Comparison of ENCODE assay signal across 15 cellular contexts in the genomic region with DNA sequence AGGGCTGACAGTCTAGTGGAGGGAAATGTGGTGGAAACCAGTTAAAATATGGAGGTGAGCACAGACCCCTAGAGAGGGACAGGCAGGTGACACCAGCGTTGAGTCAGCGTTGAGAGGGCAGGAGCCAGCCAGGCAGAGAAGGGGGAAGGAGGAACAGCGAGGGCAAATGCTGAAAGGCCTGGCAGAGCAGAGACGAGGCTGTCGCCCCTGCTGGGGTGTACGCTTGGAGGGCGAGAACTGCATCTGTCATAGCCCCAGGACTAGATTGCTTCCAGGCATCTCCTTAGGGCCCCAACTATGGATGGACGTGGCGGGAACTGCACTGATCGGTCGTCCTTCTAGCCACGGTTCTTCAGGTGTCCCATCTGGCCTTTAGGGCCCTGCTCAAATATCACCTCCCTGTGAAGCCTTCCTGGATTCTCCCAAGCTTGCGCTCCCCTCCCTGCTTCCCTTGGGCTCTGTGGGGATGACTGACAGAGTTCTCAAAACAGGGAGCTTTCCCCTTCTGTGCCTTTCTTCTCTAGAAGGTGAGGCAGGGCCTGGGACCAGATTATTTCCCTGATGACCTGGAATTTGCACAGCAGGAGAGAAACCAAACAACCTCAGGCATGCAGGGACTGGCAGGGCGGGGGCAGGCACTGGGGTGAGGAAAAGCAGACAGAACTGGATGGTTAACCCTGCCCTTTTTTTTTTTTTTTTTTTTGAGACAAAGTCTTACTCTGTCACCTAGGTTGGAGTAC. TPM values are rescaled to one million over a fixed set of nuclear protein-coding genes. Genes with fewer than 3 reads are reported as not detected.
DNase-seq lines count a peak whose midpoint lies in the region; ATAC-seq, FAIRE-seq and TF ChIP-seq lines count a peak whose summit lies in the region.
"Had no signal": no experiment of that assay in that cellular context is flagged by ENCODE, and none has a peak within 500 bp of the region (broad histone marks: within the 10 kb centered on the region; RNA-seq: fewer than 3 reads in every experiment).

No MANE protein-coding gene starts in this region.

- H2BK120ac ChIP-seq in mesenchymal stem cell (ENCODE audit: low read depth, low read length) = no peak overlapping the region

- H2AFZ ChIP-seq in mesenchymal stem cell (ENCODE audit: low read depth, low read length) (no peak overlapping the region), PC-3 (ENCODE audit: low read length) (no peak overlapping the region)

- H3K4me3 ChIP-seq in BLaER1 treated with 17β-estradiol and CSF1 and Interleukin-3, amounts not matched to agents 10 nM and 100 nM = no peak overlapping the region
- H3K4me3 ChIP-seq in breast epithelium = no peak overlapping the region
- no peak overlapping the region for H3K4me3 ChIP-seq in mesenchymal stem cell (ENCODE audit: insufficient read depth in 1 of 2, low read depth in 1 of 2, low read length in 2 of 2)
- H3K4me3 ChIP-seq in PC-3 (ENCODE audit: low read length) = no peak overlapping the region
- H3K4me3 ChIP-seq in right atrium auricular region = no peak overlapping the region
- H3K4me3 ChIP-seq: mucosa of descending colon, right lobe of liver, upper lobe of right lung had no signal

- H2BK15ac ChIP-seq in mesenchymal stem cell (ENCODE audit: low read depth, poor library complexity, severe bottlenecking) = no peak overlapping the region

- H3K4ac ChIP-seq in mesenchymal stem cell (ENCODE audit: low read depth in 1 of 2, low read length in 2 of 2) = no peak overlapping the region

- H3K18ac ChIP-seq in mesenchymal stem cell (ENCODE audit: low read depth in 1 of 2, low read length in 2 of 2) = no peak overlapping the region

- H3K23ac ChIP-seq in mesenchymal stem cell (ENCODE audit: low read length in 2 of 2) = no peak overlapping the region

- 74% methylated on average over 13 of the region's 14 CpGs for WGBS in mesenchymal stem cell

- peak overlapping the region in 7 of 11 experiments; percentile 4 to 57 (median 27); a peak in 8 of 22 replicates for H3K9ac ChIP-seq in BLaER1 treated with 17β-estradiol and CSF1 and Interleukin-3, amounts not matched to agents 10 nM and 100 nM
- no peak overlapping the region for H3K9ac ChIP-seq in mesenchymal stem cell (ENCODE audit: low read length)
- H3K9ac ChIP-seq in PC-3 (ENCODE audit: low read length) = no peak overlapping the region

- H3K27ac ChIP-seq in BLaER1 treated with 17β-estradiol and CSF1 and Interleukin-3, amounts not matched to agents 10 nM and 100 nM = peak overlapping the region in 5 of 11 experiments; percentile 3 to 52 (median 23); a peak in 7 of 22 replicates
- H3K27ac ChIP-seq in breast epithelium (peak overlapping the region; percentile 79 to 82), mesenchymal stem cell (ENCODE audit: low read length, poor library complexity, severe bottlenecking) (peak overlapping the region; percentile 31), PC-3 (ENCODE audit: low read length) (no peak overlapping the region), right atrium auricular region (no peak overlapping the region)
- H3K27ac ChIP-seq: right lobe of liver, upper lobe of right lung had no signal

- no peak overlapping the region for H3K14ac ChIP-seq in mesenchymal stem cell (ENCODE audit: low read length in 2 of 2)

- peak overlapping the region; percentile 22 to 92 (median 78); a peak in 19 of 22 replicates for H3K4me2 ChIP-seq in BLaER1 treated with 17β-estradiol and CSF1 and Interleukin-3, amounts not matched to agents 10 nM and 100 nM
- peak overlapping the region; percentile 34 for H3K4me2 ChIP-seq in mesenchymal stem cell (ENCODE audit: low read length, poor library complexity, severe bottlenecking)
- no peak overlapping the region for H3K4me2 ChIP-seq in PC-3 (ENCODE audit: low read length)

- H3K4me1 ChIP-seq in BLaER1 treated with 17β-estradiol and CSF1 and Interleukin-3, amounts not matched to agents 10 nM and 100 nM = peaks cover 59 to 90% (median 82%) of the 10 kb centered on the region in 10 experiments
- H3K4me1 ChIP-seq in breast epithelium (no peaks in the 10 kb centered on the region), mesenchymal stem cell (ENCODE audit: control insufficient read depth, insufficient read depth, low read depth, low read length) (peaks cover 66% of the 10 kb centered on the region), PC-3 (ENCODE audit: insufficient read depth, low read length) (no peaks in the 10 kb centered on the region), right atrium auricular region (peaks cover 0 to 33% of the 10 kb centered on the region in 2 donors)
- H3K4me1 ChIP-seq: right lobe of liver, upper lobe of right lung had no signal

- no peak for ATAC-seq in PC-3
- ATAC-seq: mucosa of descending colon, right lobe of liver, upper lobe of right lung had no signal

- POLR2A ChIA-PET in PC-3 (lab: Charles Lee; ENCODE audit: unreplicated experiment) = no interaction called here

- no peaks in the 10 kb centered on the region for H3K9me2 ChIP-seq in PC-3 (replicated peaks; ENCODE audit: low read length)

- no peaks in the 10 kb centered on the region for H3K27me3 ChIP-seq in BLaER1 treated with 17β-estradiol and CSF1 and Interleukin-3, amounts not matched to agents 10 nM and 100 nM
- H3K27me3 ChIP-seq in breast epithelium = no peaks in the 10 kb centered on the region
- no peaks in the 10 kb centered on the region for H3K27me3 ChIP-seq in mesenchymal stem cell (ENCODE audit: control insufficient read depth in 1 of 2, insufficient read depth in 1 of 2, low read length in 2 of 2)
- no peaks in the 10 kb centered on the region for H3K27me3 ChIP-seq in PC-3 (ENCODE audit: low read length)
- no peaks in the 10 kb centered on the region for H3K27me3 ChIP-seq in right atrium auricular region
- H3K27me3 ChIP-seq: right lobe of liver, upper lobe of right lung had no signal

- no peak for TF ChIP-seq CTCF in breast epithelium (IDR thresholded peaks at IDR 0.05)
- TF ChIP-seq CTCF in PC-3 (conservative IDR thresholded peaks at IDR 0.05; ENCODE audit: low read depth, low read length) = no peak
- TF ChIP-seq CTCF in right atrium auricular region (IDR thresholded peaks at IDR 0.05) = no peak

- H3K36me3 ChIP-seq in BLaER1 treated with 17β-estradiol and CSF1 and Interleukin-3, amounts not matched to agents 10 nM and 100 nM = peaks cover 0 to 35% (median 8%) of the 10 kb centered on the region in 11 experiments; a peak in 12 of 22 replicates
- H3K36me3 ChIP-seq in breast epithelium (no peaks in the 10 kb centered on the region), mesenchymal stem cell (ENCODE audit: control insufficient read depth in 1 of 2, insufficient read depth in 2 of 2, low read depth in 1 of 2, low read length in 2 of 2) (peaks cover 0 to 7% of the 10 kb centered on the region in 2 experiments), PC-3 (ENCODE audit: low read depth, low read length) (no peaks in the 10 kb centered on the region), right atrium auricular region (no peaks in the 10 kb centered on the region)
- H3K36me3 ChIP-seq: right lobe of liver, upper lobe of right lung had no signal

- DNase-seq in LoVo (ENCODE audit: low spot score) = peak; percentile 65
- DNase-seq in breast epithelium (ENCODE audit: low spot score in 2 of 2) = peak; percentile 53 to 82
- no peak for DNase-seq in mesenchymal stem cell
- no peak for DNase-seq in PC-3
- no peak for DNase-seq in right atrium auricular region (ENCODE audit: low spot score)
- DNase-seq in GM12891 (ENCODE audit: insufficient read length, low spot score) = no peak
- DNase-seq in NCI-H774 (lab: John Stamatoyannopoulos, UW) = no peak
- DNase-seq: activated CD4-positive, alpha-beta memory T cell treated with anti-CD3 and anti-CD28 coated beads for 36 hours; activated naive CD4-positive, alpha-beta T cell treated with anti-CD3 and anti-CD28 coated beads, Interleukin-2, amount 50 U/mL, for 16 hours; hypothalamus; mucosa of descending colon; NCI-H2029; right lobe of liver; upper lobe of right lung had no signal

- TF ChIP-seq POLR2A in breast epithelium (IDR thresholded peaks at IDR 0.05) (no peak), GM12891 (IDR thresholded peaks at IDR 0.05; ENCODE audit: low read depth, low read length) (no peak)

- H2AK5ac ChIP-seq in mesenchymal stem cell (ENCODE audit: low read length, severe bottlenecking) = peak overlapping the region; percentile 90

- no peaks in the 10 kb centered on the region for H3F3A ChIP-seq in PC-3 (ENCODE audit: low read length, unreplicated experiment)

- no TSS peak for BruUV-seq in PC-3 (replicated peaks; lab: Mats Ljungman, UMichigan)

- H3K9me3 ChIP-seq in BLaER1 treated with 17β-estradiol and CSF1 and Interleukin-3, amounts not matched to agents 10 nM and 100 nM (replicated peaks in 1 of 11) = no peaks in the 10 kb centered on the region
- no peaks in the 10 kb centered on the region for H3K9me3 ChIP-seq in breast epithelium
- H3K9me3 ChIP-seq in mesenchymal stem cell (ENCODE audit: control insufficient read depth, low read length) = no peaks in the 10 kb centered on the region
- H3K9me3 ChIP-seq in PC-3 (ENCODE audit: low read length) = no peaks in the 10 kb centered on the region
- no peaks in the 10 kb centered on the region for H3K9me3 ChIP-seq in right atrium auricular region
- H3K9me3 ChIP-seq: mucosa of descending colon, right lobe of liver, upper lobe of right lung had no signal

- peaks cover 0 to 96% (median 85%) of the 10 kb centered on the region in 11 experiments; a peak in 19 of 22 replicates for H4K20me1 ChIP-seq in BLaER1 treated with 17β-estradiol and CSF1 and Interleukin-3, amounts not matched to agents 10 nM and 100 nM
- no peaks in the 10 kb centered on the region for H4K20me1 ChIP-seq in PC-3 (ENCODE audit: low read length)

- H3K79me2 ChIP-seq in PC-3 (ENCODE audit: low read length) = no peaks in the 10 kb centered on the region

- FAIRE-seq in GM12891 (lab: Jason Lieb, UNC) = no peak

- H2BK5ac ChIP-seq in mesenchymal stem cell (ENCODE audit: low read depth, low read length, poor library complexity, severe bottlenecking) = no peak overlapping the region

- H4K8ac ChIP-seq in mesenchymal stem cell (ENCODE audit: low read length) = no peak overlapping the region

- no peak overlapping the region for H2BK12ac ChIP-seq in mesenchymal stem cell (ENCODE audit: low read length in 2 of 2)

- H4K91ac ChIP-seq in mesenchymal stem cell (ENCODE audit: low read length) = no peak overlapping the region

- H3K79me1 ChIP-seq in mesenchymal stem cell (replicated peaks; ENCODE audit: low read length, poor library complexity, severe bottlenecking) = peaks cover 17% of the 10 kb centered on the region

- CTCF ChIA-PET in PC-3 (lab: Charles Lee) = no interaction called here

- intact Hi-C loops in breast epithelium (cut with DNase I; ENCODE audit: low total_unique reads) (loop anchor here (5.0 kb wide), 1 partner anchor 1079 kb away; no protein-coding TSS in a partner anchor), PC-3 (cut with micrococcal nuclease) (no loop called here)

RNA-seq across cellular contexts. Expression of a gene that starts 11.1 kb away (rescaled TPM):
- 10 to 100 TPM in 2 of 3 donors, 1 to 10 TPM in 1; 6.9 to 22.3 (median 20.5) TPM for total RNA-seq in breast epithelium
- polyA plus RNA-seq in mesenchymal stem cell (2013, experiment 1 of 2) = 22.3 TPM
- 22.9 TPM for polyA plus RNA-seq in mesenchymal stem cell (2013, experiment 2 of 2)
- 7.8 and 9.0 TPM in 2 replicates for total RNA-seq in PC-3 (2014; rRNA removed)
- total RNA-seq in right atrium auricular region = 10 to 100 TPM; 29.4 to 29.5 TPM
- 4.9 TPM for polyA plus RNA-seq in GM12891 (2012; ENCODE audit: low read depth, missing spikeins)
- total RNA-seq: activated CD4-positive, alpha-beta memory T cell treated with anti-CD3 and anti-CD28 coated beads for 36 hours had no signal

RNA-seq across cellular contexts. Expression of a gene that starts 38.7 kb away (rescaled TPM):
- total RNA-seq in breast epithelium = 10 to 100 TPM; 15.4 to 17.9 (median 16.0) TPM
- polyA plus RNA-seq in mesenchymal stem cell (2013, experiment 1 of 2) = 10.8 TPM
- polyA plus RNA-seq in mesenchymal stem cell (2013, experiment 2 of 2) = 11.1 TPM
- total RNA-seq in PC-3 (2014; rRNA removed) = 14.2 and 16.0 TPM in 2 replicates
- 10 to 100 TPM; 13.0 to 13.7 TPM for total RNA-seq in right atrium auricular region
- polyA plus RNA-seq in GM12891 (2012; ENCODE audit: low read depth, missing spikeins) = 8.7 TPM

RNA-seq across cellular contexts. Expression of a gene that starts 41.4 kb away (rescaled TPM):
- total RNA-seq in breast epithelium (1,000 to 10,000 TPM; 1,827 to 3,262 (median 2,633) TPM), PC-3 (2014; rRNA removed) (1,363 and 1,371 TPM in 2 replicates), right atrium auricular region (1,000 to 10,000 TPM in 1 of 2 donors, 100 to 1,000 TPM in 1; 440 to 1,190 TPM)
- 1,826 TPM for polyA plus RNA-seq in mesenchymal stem cell (2013, experiment 1 of 2)
- 1,787 TPM for polyA plus RNA-seq in mesenchymal stem cell (2013, experiment 2 of 2)
- polyA plus RNA-seq in GM12891 (2012; ENCODE audit: low read depth, missing spikeins) = 5,515 TPM

Comparison
In these comparisons a context has a peak if more than half of its experiments do, and no peak if none do; other contexts are left out.
1. H3K27ac ChIP-seq: peak in breast epithelium (2 of 2) and mesenchymal stem cell (single experiment); none in PC-3 (single experiment) and right atrium auricular region (0 of 2).
2. H3K9ac ChIP-seq: peak in BLaER1 treated with 17β-estradiol and CSF1 and Interleukin-3, amounts not matched to agents 10 nM and 100 nM (7 of 11); none in mesenchymal stem cell (single experiment) and PC-3 (single experiment).
3. DNase-seq: peak in LoVo (single experiment) and breast epithelium (2 of 2); none in mesenchymal stem cell (single experiment), PC-3 (single experiment), right atrium auricular region (single experiment), GM12891 (single experiment) and NCI-H774 (single experiment).